In genomic region chr4:105015750-105016149, GRCh38 we compare ENCODE assay signal across 1 cellular context.
TF ChIP-seq lines count a peak whose summit lies in the region.

No MANE protein-coding gene starts in this region.

TF ChIP-seq in liver, 16 proteins besides CTCF, POLR2A, EP300 and RAD21 (continued from another document):
- no peak for TF ChIP-seq ZBTB33 (IDR thresholded peaks at IDR 0.05)
- no peak for TF ChIP-seq JUND (IDR thresholded peaks at IDR 0.05)
- no peak for TF ChIP-seq HNF4A (conservative IDR thresholded peaks at IDR 0.05)
- no peak for TF ChIP-seq MAX (IDR thresholded peaks at IDR 0.05)
